ENCODE assay signal across 24 cellular contexts in genomic region chr1:176869577-176869976, GRCh38.
"Had no signal": no experiment of that assay in that cellular context is flagged by ENCODE, and none has a peak within 500 bp of the region (broad histone marks: within the 10 kb centered on the region; RNA-seq: fewer than 3 reads in every experiment).

No MANE protein-coding gene starts in this region.

- H3K9me3 ChIP-seq: ovary, psoas muscle, right lobe of liver, sigmoid colon, stomach, thoracic aorta, thyroid gland, tibial nerve, upper lobe of right lung, uterus had no signal

- H3K36me3 ChIP-seq: neural progenitor cell, ovary, right lobe of liver, sigmoid colon, stomach, thoracic aorta, thyroid gland, tibial nerve, upper lobe of right lung, uterus had no signal

- H3K4me1 ChIP-seq: neural progenitor cell, parathyroid adenoma, psoas muscle, right lobe of liver, stomach, thyroid gland, tibial nerve, upper lobe of right lung, uterus had no signal

- ATAC-seq: naive thymus-derived CD4-positive, alpha-beta T cell; natural killer cell; psoas muscle; right lobe of liver; stimulated activated effector memory CD8-positive, alpha-beta T cell treated with anti-CD3 and anti-CD28 coated beads, Interleukin-12 subunit alpha, Interleukin-12 subunit beta, amount 100 ng/mL, for 72 hours; stimulated activated naive B cell treated with anti-CD40 and anti-IgM and Interleukin-4, amounts not matched to agents 10 μg/mL and 1 μg/mL and 100 μg/mL, for 72 hours; upper lobe of right lung had no signal

- H3K4me3 ChIP-seq: neural progenitor cell, ovary, psoas muscle, right lobe of liver, sigmoid colon, stomach, thoracic aorta, thyroid gland, tibial nerve, upper lobe of right lung, uterus had no signal

- H3K27me3 ChIP-seq: neural progenitor cell, ovary, right lobe of liver, sigmoid colon, stomach, thyroid gland, tibial nerve, upper lobe of right lung, uterus had no signal

- H3K27ac ChIP-seq: neural progenitor cell, ovary, parathyroid adenoma, psoas muscle, right lobe of liver, sigmoid colon, stomach, thoracic aorta, thyroid gland, tibial nerve, upper lobe of right lung, uterus had no signal

- DNase-seq: naive thymus-derived CD4-positive, alpha-beta T cell; natural killer cell; occipital lobe; ovary; posterior cingulate gyrus; psoas muscle; right lobe of liver; sigmoid colon; small intestine; stimulated activated CD4-positive, alpha-beta T cell treated with anti-CD3 and anti-CD28 coated beads, Interleukin-15, amount 100 ng/mL, for 24 hours; stimulated activated CD4-positive, alpha-beta T cell treated with anti-CD3 and anti-CD28 coated beads, Interleukin-2, amount 100 ng/mL, for 24 hours; stimulated activated CD4-positive, alpha-beta T cell treated with anti-CD3 and anti-CD28 coated beads, Interleukin-2, amount 100 ng/mL, for 48 hours; stimulated activated CD4-positive, alpha-beta T cell treated with anti-CD3 and anti-CD28 coated beads, Interleukin-4, amount 100 ng/mL, for 24 hours; stimulated activated naive B cell treated with anti-CD40 and anti-IgM and Interleukin-4, amounts not matched to agents 10 μg/mL and 1 μg/mL and 100 μg/mL, for 72 hours; stimulated activated naive CD4-positive, alpha-beta T cell treated with Interleukin-2 at 50 U/mL for 16 hours; stomach; thyroid gland; upper lobe of right lung; uterus had no signal
